In genomic region chr7:70696139-70696782, GRCh38 we compare ENCODE assay signal across 9 cellular contexts.
DNase-seq lines count a peak whose midpoint lies in the region; ATAC-seq and TF ChIP-seq lines count a peak whose summit lies in the region.
"Had no signal": no experiment of that assay in that cellular context is flagged by ENCODE, and none has a peak within 500 bp of the region (broad histone marks: within the 10 kb centered on the region; RNA-seq: fewer than 3 reads in every experiment).

No MANE protein-coding gene starts in this region.

- H3K36me3 ChIP-seq in HAP-1 (replicated peaks): no peaks in the 10 kb centered on the region
- no peaks in the 10 kb centered on the region for H3K36me3 ChIP-seq in brain microvascular endothelial cell (replicated peaks)

- H3K4me1 ChIP-seq in HAP-1: peaks cover 35% of the 10 kb centered on the region

- H3K27ac ChIP-seq in brain microvascular endothelial cell: no peak overlapping the region

- H3K4me3 ChIP-seq in HAP-1 (peak overlapping the region; percentile 53), brain microvascular endothelial cell (ENCODE audit: low read depth, low read length) (peak overlapping the region; percentile 81)

- ATAC-seq in HG03280 (IDR thresholded peaks at IDR 0.05; ENCODE audit: unreplicated experiment) (no peak), HG02970 (IDR thresholded peaks at IDR 0.05; ENCODE audit: low FRiP score, unreplicated experiment) (no peak)

- in situ Hi-C loops in HAP-1 (cut with MboI; ENCODE audit: low sequenced_read_pairs): no loop called here
- in situ Hi-C loops in brain microvascular endothelial cell (cut with HindIII; ENCODE audit: low pct_ligation_motif_present, low sequenced_read_pairs): no loop called here

- H3K27me3 ChIP-seq in HAP-1 (ENCODE audit: low read depth) (peaks cover 42% of the 10 kb centered on the region), brain microvascular endothelial cell (replicated peaks) (no peaks in the 10 kb centered on the region)

- no peaks in the 10 kb centered on the region for H3K9me3 ChIP-seq in HAP-1
- H3K9me3 ChIP-seq: mucosa of descending colon had no signal

- DNase-seq in AG20443 (ENCODE audit: low spot score) (peak; percentile 24), HAP-1 (ENCODE audit: low spot score in 2 of 2) (peak in 1 of 2 experiments; percentile 31), brain microvascular endothelial cell (peak; percentile 13), midbrain (lab: John Stamatoyannopoulos, UW) (peak; percentile 34), NCI-H226 (no peak)
- no peak for DNase-seq in effector CD8-positive, alpha-beta T cell (lab: John Stamatoyannopoulos, UW)

- TF ChIP-seq CTCF in brain microvascular endothelial cell (IDR thresholded peaks at IDR 0.05; ENCODE audit: low read depth, low read length, missing control alignments): no peak

Comparison
In these comparisons a context has a peak if more than half of its experiments do, and no peak if none do; other contexts are left out.
1. DNase-seq: peak in AG20443 (single experiment), brain microvascular endothelial cell (single experiment) and midbrain (single experiment); none in effector CD8-positive, alpha-beta T cell (single experiment) and NCI-H226 (single experiment).